11 cellular contexts compared by ENCODE assay signal in genomic region chr21:46455575-46456385, GRCh38. TPM values are rescaled to one million over a fixed set of nuclear protein-coding genes. Genes with fewer than 3 reads are reported as not detected.
DNase-seq lines count a peak whose midpoint lies in the region; ATAC-seq and TF ChIP-seq lines count a peak whose summit lies in the region.
"Had no signal": no experiment of that assay in that cellular context is flagged by ENCODE, and none has a peak within 500 bp of the region (broad histone marks: within the 10 kb centered on the region; RNA-seq: fewer than 3 reads in every experiment).

No MANE protein-coding gene starts in this region.

- H3K4me3 ChIP-seq in cardiac muscle cell = no peak overlapping the region
- H3K4me3 ChIP-seq in iPS-20b (ENCODE audit: low read length) = no peak overlapping the region

- peaks cover 41% of the 10 kb centered on the region for H3K4me1 Mint-ChIP-seq in activated T-cell treated with anti-CD3 and anti-CD28 coated beads, Interleukin-2, amount 50 U/mL, for 72 hours (ENCODE audit: low read depth)

- H3K9me3 Mint-ChIP-seq in activated T-cell treated with anti-CD3 and anti-CD28 coated beads, Interleukin-2, amount 50 U/mL, for 72 hours = no peaks in the 10 kb centered on the region

- H3K36me3 ChIP-seq in cardiac muscle cell = peaks cover 4% of the 10 kb centered on the region
- H3K36me3 ChIP-seq in iPS-20b (ENCODE audit: insufficient read depth, low read depth, low read length) = peaks cover 18% of the 10 kb centered on the region; the same call in 1 of the 2 replicates

- H3K4me3 Mint-ChIP-seq in activated T-cell treated with anti-CD3 and anti-CD28 coated beads, Interleukin-2, amount 50 U/mL, for 72 hours = peak overlapping the region in 1 of 2 donors; percentile 21

- peaks cover 6 to 15% of the 10 kb centered on the region in 2 donors for H3K36me3 Mint-ChIP-seq in activated T-cell treated with anti-CD3 and anti-CD28 coated beads, Interleukin-2, amount 50 U/mL, for 72 hours (ENCODE audit: insufficient read depth in 2 of 2)

- intact Hi-C loops in Right ventricle myocardium superior (cut with DNase I) = no loop called here

- H3K4me1 ChIP-seq in cardiac muscle cell (ENCODE audit: low read depth) (peaks cover 38% of the 10 kb centered on the region), iPS-20b (ENCODE audit: insufficient read depth, low read length) (peaks cover 7% of the 10 kb centered on the region; the same call in 1 of the 2 replicates)

- H3K27ac ChIP-seq in cardiac muscle cell (peak overlapping the region; percentile 97), iPS-20b (ENCODE audit: low read length) (no peak overlapping the region), temporal lobe (ENCODE audit: low read depth, low read length) (peak overlapping the region; percentile 94)
- H3K27ac ChIP-seq: KMS-11, VCaP had no signal

- DNase-seq in cardiac muscle cell (ENCODE audit: low read depth in 1 of 2, low spot score in 1 of 2) (peak in 1 of 2 donors; percentile 90), Right ventricle myocardium superior (no peak), anterior cingulate cortex (lab: John Stamatoyannopoulos, UW) (peak in 31 of 58 donors; percentile 18 to 77 (median 50))
- DNase-seq in activated T-cell treated with anti-CD3 and anti-CD28 coated beads, Interleukin-2, amount 50 U/mL, for 72 hours = no peak
- DNase-seq: stimulated activated CD4-positive, alpha-beta T cell treated with anti-CD3 and anti-CD28 coated beads, Interleukin-1b, Interleukin-23, amount 100 ng/mL, for 48 hours had no signal

- H3K9me3 ChIP-seq in cardiac muscle cell (ENCODE audit: low read depth) (no peaks in the 10 kb centered on the region), iPS-20b (ENCODE audit: insufficient read depth, low read depth, low read length) (no peaks in the 10 kb centered on the region)

- no peak for TF ChIP-seq CTCF in cardiac muscle cell (IDR thresholded peaks at IDR 0.05; ENCODE audit: low read depth, low read length)

- H3K27me3 Mint-ChIP-seq in activated T-cell treated with anti-CD3 and anti-CD28 coated beads, Interleukin-2, amount 50 U/mL, for 72 hours (ENCODE audit: low read depth) = no peaks in the 10 kb centered on the region

- ATAC-seq in Right ventricle myocardium superior (ENCODE audit: poor library complexity) (no peak), GM21528 (IDR thresholded peaks at IDR 0.05; ENCODE audit: low FRiP score, unreplicated experiment) (no peak), GM19023 (IDR thresholded peaks at IDR 0.05; ENCODE audit: unreplicated experiment) (no peak)
- ATAC-seq in activated T-cell treated with anti-CD3 and anti-CD28 coated beads, Interleukin-2, amount 50 U/mL, for 72 hours (replicated peaks in 1 of 2) = no peak

- H3K27ac Mint-ChIP-seq in activated T-cell treated with anti-CD3 and anti-CD28 coated beads, Interleukin-2, amount 50 U/mL, for 72 hours = no peak overlapping the region

- 0 out of 2 replicates have a peak overlapping the region, but pooled peaks have one; percentile 39 for H3K9ac ChIP-seq in iPS-20b (ENCODE audit: low read depth, low read length)
- H3K9ac ChIP-seq: KMS-11 had no signal

- no peaks in the 10 kb centered on the region for H3K27me3 ChIP-seq in cardiac muscle cell
- H3K27me3 ChIP-seq in iPS-20b (ENCODE audit: insufficient read depth, low read length) = no peaks in the 10 kb centered on the region

RNA-seq across cellular contexts. Expression of gene DIP2A, which starts 2.9 kb away (rescaled TPM):
- total RNA-seq in cardiac muscle cell (18.5 and 42.2 TPM in 2 replicates), Right ventricle myocardium superior (21.6 TPM), temporal lobe (32.0 TPM)
- 21.7 and 31.8 TPM in 2 replicates for polyA plus RNA-seq in cardiac muscle cell
- 10 to 100 TPM; 50.1 to 53.4 TPM for total RNA-seq in activated T-cell treated with anti-CD3 and anti-CD28 coated beads, Interleukin-2, amount 50 U/mL, for 72 hours

Comparison
In these comparisons a context has a peak if more than half of its experiments do, and no peak if none do; other contexts are left out.
1. DNase-seq: peak in anterior cingulate cortex (31 of 58); none in Right ventricle myocardium superior (single experiment) and activated T-cell treated with anti-CD3 and anti-CD28 coated beads, Interleukin-2, amount 50 U/mL, for 72 hours (0 of 2).